ENCODE assay signal across 16 cellular contexts in genomic region chr22:26691377-26691716, GRCh38.
"Had no signal": no experiment of that assay in that cellular context is flagged by ENCODE, and none has a peak within 500 bp of the region (broad histone marks: within the 10 kb centered on the region; RNA-seq: fewer than 3 reads in every experiment).

No MANE protein-coding gene starts in this region.

- H3K27ac Mint-ChIP-seq: activated CD4-positive, alpha-beta T cell treated with anti-CD3 and anti-CD28 coated beads for 36 hours; activated T-helper 1 cell treated with anti-CD3 and anti-CD28 coated beads, Interleukin-12 subunit alpha, Interleukin-12 subunit beta, Interleukin-2, Interleukin-4 antibody, amounts not matched to agents 30 ng/mL and 10 ng/mL and 1 ng/mL, durations not matched to agents 14 hours and 24 hours and 36 hours; brain; nephron progenitor cell; stimulated activated naive B cell treated with anti-CD40 and anti-IgM and Interleukin-4, amounts not matched to agents 10 μg/mL and 1 μg/mL and 100 μg/mL, for 72 hours had no signal

- ATAC-seq: activated CD4-positive, alpha-beta T cell treated with anti-CD3 and anti-CD28 coated beads for 36 hours; stimulated activated naive B cell treated with anti-CD40 and anti-IgM and Interleukin-4, amounts not matched to agents 10 μg/mL and 1 μg/mL and 100 μg/mL, for 72 hours had no signal

- H3K27ac ChIP-seq: coronary artery, tibial nerve had no signal

- H3K27me3 ChIP-seq: tibial nerve had no signal

- H3K4me1 ChIP-seq: tibial nerve had no signal

- H3K4me3 Mint-ChIP-seq: activated CD4-positive, alpha-beta T cell treated with anti-CD3 and anti-CD28 coated beads for 36 hours; activated T-helper 1 cell treated with anti-CD3 and anti-CD28 coated beads, Interleukin-12 subunit alpha, Interleukin-12 subunit beta, Interleukin-2, Interleukin-4 antibody, amounts not matched to agents 30 ng/mL and 10 ng/mL and 1 ng/mL, durations not matched to agents 14 hours and 24 hours and 36 hours; brain; nephron progenitor cell; stimulated activated naive B cell treated with anti-CD40 and anti-IgM and Interleukin-4, amounts not matched to agents 10 μg/mL and 1 μg/mL and 100 μg/mL, for 72 hours had no signal

- H3K4me1 Mint-ChIP-seq: nephron progenitor cell had no signal

- H3K27me3 Mint-ChIP-seq: activated CD4-positive, alpha-beta T cell treated with anti-CD3 and anti-CD28 coated beads for 36 hours; stimulated activated naive B cell treated with anti-CD40 and anti-IgM and Interleukin-4, amounts not matched to agents 10 μg/mL and 1 μg/mL and 100 μg/mL, for 72 hours had no signal

- H3K4me3 ChIP-seq: coronary artery, tibial nerve had no signal

- DNase-seq: activated CD4-positive, alpha-beta T cell treated with anti-CD3 and anti-CD28 coated beads for 36 hours; activated naive CD4-positive, alpha-beta T cell; central memory CD4-positive, alpha-beta T cell; foreskin fibroblast; glutamatergic neuron; mesenchymal stem cell; nephron progenitor cell; occipital lobe; stimulated activated CD4-positive, alpha-beta T cell treated with anti-CD3 and anti-CD28 coated beads, Interleukin-2, amount 100 ng/mL, for 48 hours; stimulated activated naive B cell treated with anti-CD40 and anti-IgM and Interleukin-4, amounts not matched to agents 10 μg/mL and 1 μg/mL and 100 μg/mL, for 72 hours; substantia nigra; T-helper 2 cell had no signal
